Comparison of ENCODE assay signal across 10 cellular contexts in the genomic region with DNA sequence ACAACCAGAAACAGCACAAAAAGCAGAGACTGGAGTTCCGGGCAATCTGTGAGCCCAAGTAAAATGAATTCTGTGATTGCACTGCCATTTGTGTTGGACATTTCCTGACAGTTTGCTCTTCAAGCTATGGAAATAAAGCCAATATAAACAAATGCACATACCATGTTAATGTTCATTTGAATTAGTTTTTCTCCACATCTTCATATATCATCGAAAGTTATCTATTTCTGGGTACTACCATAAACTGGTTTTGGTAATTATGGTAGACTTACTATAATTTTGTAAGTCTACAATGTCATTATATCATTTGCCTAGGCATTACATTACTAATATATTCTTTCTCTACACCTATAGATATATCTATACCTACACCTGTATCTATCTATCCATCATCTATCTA. TPM values are rescaled to one million over a fixed set of nuclear protein-coding genes. Genes with fewer than 3 reads are reported as not detected.
"Had no signal": no experiment of that assay in that cellular context is flagged by ENCODE, and none has a peak within 500 bp of the region (broad histone marks: within the 10 kb centered on the region; RNA-seq: fewer than 3 reads in every experiment).

OR5M11 (minus strand) TSS at position 101 of the 400 bp plus-strand sequence; CDS start at position 101, 0 bp downstream.

- H2AFZ ChIP-seq: GM23248, GM23338 had no signal

- ATAC-seq: GM23338, HCT116 had no signal

- H3K4me3 ChIP-seq: GM23248, GM23338 had no signal

- H3K4me2 ChIP-seq: GM23338 had no signal

- H3K27ac ChIP-seq: GM23248 had no signal

- DNase-seq: GM23248, GOT3, H7, H9, HCEC 1CT, HFFc6 had no signal

- FAIRE-seq: H54 had no signal

- H3K9ac ChIP-seq: GM23248 had no signal

RNA-seq across cellular contexts. Expression of gene OR5M11, which starts in this region (rescaled TPM):
- total RNA-seq: GM23248, GM23338, H4, H7, H9, HFFc6 had no signal
- polyA plus RNA-seq: GM23248, GM23338 had no signal
